Comparison of ENCODE assay signal across 9 cellular contexts in genomic region chr5:38871790-38872551, GRCh38. TPM values are rescaled to one million over a fixed set of nuclear protein-coding genes. Genes with fewer than 3 reads are reported as not detected.
DNase-seq lines count a peak whose midpoint lies in the region; ATAC-seq, FAIRE-seq and TF ChIP-seq lines count a peak whose summit lies in the region.
"Had no signal": no experiment of that assay in that cellular context is flagged by ENCODE, and none has a peak within 500 bp of the region (broad histone marks: within the 10 kb centered on the region; RNA-seq: fewer than 3 reads in every experiment).

No MANE protein-coding gene starts in this region.

- intact Hi-C loops in endothelial cell of umbilical vein (cut with micrococcal nuclease), result loop anchor here (1.0 to 5.0 kb wide), 2 partner anchors 27 to 220 kb away; no protein-coding TSS in a partner anchor

- peak; percentile 98 for DNase-seq in AG04449 (ENCODE audit: low read depth, low spot score)
- peak; percentile 98 for DNase-seq in LHCN-M2 (ENCODE audit: low read depth)
- DNase-seq in endothelial cell of umbilical vein (ENCODE audit: low read depth, low spot score), result peak; percentile 87
- peak; percentile 61 for DNase-seq in mesendoderm
- no peak for DNase-seq in BE2C

- dilution Hi-C loops in endothelial cell of umbilical vein (cut with MboI; ENCODE audit: extremely low pct_ligation_motif_present, low sequenced_read_pairs), result no loop called here

- peak overlapping the region; percentile 97 for H3K18ac ChIP-seq in mesendoderm (ENCODE audit: low read length)

- no peak for TF ChIP-seq CTCF in AG04449 (IDR thresholded peaks at IDR 0.05; ENCODE audit: insufficient read depth, low read length, missing control alignments)
- TF ChIP-seq CTCF in endothelial cell of umbilical vein (IDR thresholded peaks at IDR 0.05; ENCODE audit: extremely low read depth in 1 of 2, insufficient read depth in 1 of 2, low read depth in 1 of 2, low read length in 2 of 2), result no peak
- no peak for TF ChIP-seq CTCF in BE2C (IDR thresholded peaks at IDR 0.05; ENCODE audit: low read depth, low read length)

- peak overlapping the region; percentile 85 for H2BK120ac ChIP-seq in mesendoderm (ENCODE audit: low read depth, low read length)

- no CpG with 5 or more reads among the region's 5 CpGs for WGBS in mesendoderm (ENCODE audit: extremely low coverage, insufficient coverage, low lambda C conversion rate)

- ATAC-seq in GM21423 (IDR thresholded peaks at IDR 0.05; ENCODE audit: unreplicated experiment) (no peak), HG02981 (IDR thresholded peaks at IDR 0.05; ENCODE audit: unreplicated experiment) (no peak), GM18909 (IDR thresholded peaks at IDR 0.05; ENCODE audit: poor library complexity, unreplicated experiment) (no peak)

- H4K5ac ChIP-seq in mesendoderm (ENCODE audit: low read length), result peak overlapping the region; percentile 73

- CTCF ChIA-PET in AG04449 (lab: Yijun Ruan, JAX) (interaction anchor here (1.1 kb wide), 1 partner anchor 209 kb away, joined by 3 read pairs; no protein-coding TSS in a partner anchor), endothelial cell of umbilical vein (lab: Charles Lee) (interaction anchor here (0.8 to 2.3 kb wide), 5 partner anchors 25 to 430 kb away, joined by 3 to 13 read pairs (median 3); partner anchors contain the start of gene OSMR)

- H3K4me1 ChIP-seq in endothelial cell of umbilical vein (ENCODE audit: control insufficient read depth, extremely low read depth, insufficient read depth, low read length) (peaks cover 13% of the 10 kb centered on the region), mesendoderm (ENCODE audit: control insufficient read depth, low read depth, low read length) (peaks cover 10% of the 10 kb centered on the region), BE2C (peaks cover 2% of the 10 kb centered on the region; the same call in 1 of the 2 replicates)
- H3K4me1 ChIP-seq: prostate gland had no signal

- no peaks in the 10 kb centered on the region for H4K20me1 ChIP-seq in endothelial cell of umbilical vein (replicated peaks; ENCODE audit: control insufficient read depth, extremely low read depth, insufficient read depth, low read length)

- no peak overlapping the region for H3K4ac ChIP-seq in mesendoderm (ENCODE audit: low read depth, low read length)

- no peaks in the 10 kb centered on the region for H3K9me1 ChIP-seq in endothelial cell of umbilical vein (replicated peaks; ENCODE audit: control insufficient read depth, extremely low read depth, insufficient read depth, low read length)

- no peak overlapping the region for H2AFZ ChIP-seq in endothelial cell of umbilical vein (ENCODE audit: low read depth, low read length)

- H2BK5ac ChIP-seq in mesendoderm (ENCODE audit: low read length), result peak overlapping the region; percentile 84

- no peak for TF ChIP-seq POLR2A in endothelial cell of umbilical vein (IDR thresholded peaks at IDR 0.05; ENCODE audit: low read depth, low read length)

- peak overlapping the region; percentile 85 for H2BK15ac ChIP-seq in mesendoderm (replicated peaks; ENCODE audit: low read depth)

- H3K4me3 ChIP-seq in AG04449 (ENCODE audit: low read depth, low read length) (no peak overlapping the region), endothelial cell of umbilical vein (replicated peaks in 1 of 3; ENCODE audit: insufficient read depth in 1 of 3, low read depth in 1 of 3, low read length in 3 of 3) (no peak overlapping the region), mesendoderm (ENCODE audit: low read length) (no peak overlapping the region), BE2C (ENCODE audit: low read depth, low read length) (no peak overlapping the region)
- H3K4me3 ChIP-seq: prostate gland had no signal

- no peaks in the 10 kb centered on the region for H3K79me2 ChIP-seq in endothelial cell of umbilical vein (ENCODE audit: control insufficient read depth, insufficient read depth, low read length)
- H3K79me2 ChIP-seq in mesendoderm (ENCODE audit: control insufficient read depth, insufficient read depth, low read length), result no peaks in the 10 kb centered on the region

- H3K9me3 ChIP-seq in endothelial cell of umbilical vein (replicated peaks; ENCODE audit: control insufficient read depth, insufficient read depth, low read length) (no peaks in the 10 kb centered on the region), BE2C (peaks cover 3% of the 10 kb centered on the region; the same call in 1 of the 2 replicates)
- H3K9me3 ChIP-seq: prostate gland had no signal

- H3K36me3 ChIP-seq in endothelial cell of umbilical vein (ENCODE audit: control insufficient read depth in 2 of 2, extremely low read depth in 1 of 2, insufficient read depth in 2 of 2, low read length in 2 of 2), result no peaks in the 10 kb centered on the region
- no peaks in the 10 kb centered on the region for H3K36me3 ChIP-seq in mesendoderm (ENCODE audit: control insufficient read depth, insufficient read depth, low read length)
- H3K36me3 ChIP-seq in BE2C, result no peaks in the 10 kb centered on the region
- H3K36me3 ChIP-seq: prostate gland had no signal

- no peak overlapping the region for H2AK5ac ChIP-seq in mesendoderm (ENCODE audit: low read length)

- H3K79me1 ChIP-seq in mesendoderm (ENCODE audit: low read length), result no peaks in the 10 kb centered on the region

- POLR2A ChIA-PET in AG04449 (lab: Yijun Ruan, JAX) (interaction anchor here (1.2 to 1.3 kb wide), 4 partner anchors 17 to 28 kb away, joined by 4 to 6 read pairs (median 4); partner anchors contain the start of gene OSMR), endothelial cell of umbilical vein (lab: Charles Lee) (no interaction called here)

- H3K56ac ChIP-seq in mesendoderm (ENCODE audit: low read length), result peak overlapping the region; percentile 69

- no peak overlapping the region for H4K8ac ChIP-seq in mesendoderm (ENCODE audit: low read depth, low read length)

- H3K4me2 ChIP-seq in endothelial cell of umbilical vein (ENCODE audit: insufficient read depth, low read length), result peak overlapping the region; percentile 24
- no peak overlapping the region for H3K4me2 ChIP-seq in mesendoderm (ENCODE audit: low read length)

- H3K9ac ChIP-seq in endothelial cell of umbilical vein (replicated peaks; ENCODE audit: extremely low read depth, insufficient read depth, low read length), result no peak overlapping the region
- H3K9ac ChIP-seq in mesendoderm (ENCODE audit: low read length), result peak overlapping the region; percentile 6

- peaks cover 0 to 4% of the 10 kb centered on the region in 2 experiments for H3K27me3 ChIP-seq in endothelial cell of umbilical vein (ENCODE audit: control insufficient read depth in 2 of 2, insufficient read depth in 2 of 2, low read length in 2 of 2)
- no peaks in the 10 kb centered on the region for H3K27me3 ChIP-seq in mesendoderm (ENCODE audit: insufficient read depth, low read length, poor library complexity)
- H3K27me3 ChIP-seq in BE2C, result peaks cover 3% of the 10 kb centered on the region

- H3K27ac ChIP-seq in endothelial cell of umbilical vein (ENCODE audit: insufficient read depth, low read depth, low read length) (peak overlapping the region; percentile 43), mesendoderm (ENCODE audit: low read depth, low read length) (peak overlapping the region; percentile 23)
- H3K27ac ChIP-seq: prostate gland had no signal

- peak; percentile 96 for FAIRE-seq in endothelial cell of umbilical vein (lab: Jason Lieb, UNC)

- no peak overlapping the region for H3K23ac ChIP-seq in mesendoderm (ENCODE audit: low read length)

- no TSS peak for BruUV-seq in endothelial cell of umbilical vein (replicated peaks; lab: Mats Ljungman, UMichigan)

TF ChIP-seq in endothelial cell of umbilical vein, 7 proteins besides CTCF, POLR2A, EP300 and RAD21:
- peak; percentile 81 for TF ChIP-seq JUN (IDR thresholded peaks at IDR 0.05; ENCODE audit: borderline replicate concordance, insufficient read depth, insufficient read length, low read depth)
- TF ChIP-seq MYC (IDR thresholded peaks at IDR 0.05; ENCODE audit: low read depth, low read length), result no peak
- no peak for TF ChIP-seq EZH2 (IDR thresholded peaks at IDR 0.05; ENCODE audit: borderline replicate concordance, low read depth, low read length, severe bottlenecking)
- TF ChIP-seq MAX (IDR thresholded peaks at IDR 0.05; ENCODE audit: insufficient read depth, insufficient read length), result no peak
- peak; percentile 70 for TF ChIP-seq POLR2AphosphoS5 (IDR thresholded peaks at IDR 0.05; ENCODE audit: insufficient read depth, low read depth, low read length)
- TF ChIP-seq FOS (IDR thresholded peaks at IDR 0.05; ENCODE audit: borderline replicate concordance, insufficient read depth, low read length), result peak; percentile 97
- peak; percentile 93 for TF ChIP-seq GATA2 (IDR thresholded peaks at IDR 0.05; ENCODE audit: insufficient read depth, insufficient read length, low read depth, low read length)

RNA-seq across cellular contexts. Expression of gene OSMR, which starts 26.2 kb away (rescaled TPM):
- total RNA-seq in LHCN-M2 (2014; rRNA removed) (20.2 and 28.1 TPM in 2 replicates), endothelial cell of umbilical vein (12.8 and 19.7 TPM in 2 replicates)
- polyA plus RNA-seq in LHCN-M2 (2012), result 13.3 TPM
- 6.1 TPM in 2 replicates for polyA plus RNA-seq in endothelial cell of umbilical vein
- polyA plus RNA-seq in endothelial cell of umbilical vein (2011; cell fraction: cytosol; rRNA removed), result 4.4 and 5.2 TPM in 2 replicates
- polyA plus RNA-seq in endothelial cell of umbilical vein (2011; cell fraction: nucleus; rRNA removed), result 7.7 and 9.9 TPM in 2 replicates
- 3.6 and 3.8 TPM in 2 replicates for polyA plus RNA-seq in endothelial cell of umbilical vein (2012)
- polyA minus RNA-seq in endothelial cell of umbilical vein, result 9.8 and 10.5 TPM in 2 replicates
- 14.6 TPM for polyA minus RNA-seq in endothelial cell of umbilical vein (2011; cell fraction: cytosol; rRNA and poly(A)+ RNA removed)
- polyA minus RNA-seq in endothelial cell of umbilical vein (2011; cell fraction: nucleus; rRNA and poly(A)+ RNA removed), result 15.5 and 16.8 TPM in 2 replicates
- polyA plus RNA-seq in mesendoderm (2013, experiment 1 of 2), result 5.1 TPM
- 5.1 TPM for polyA plus RNA-seq in mesendoderm (2013, experiment 2 of 2)
- polyA plus RNA-seq in BE2C (2012; ENCODE audit: insufficient read depth, insufficient read length, low read depth), result not detected
